Comparison of ENCODE assay signal across 3 cellular contexts in genomic region chr18:31679806-31680793, GRCh38.
TF ChIP-seq lines count a peak whose summit lies in the region.

No MANE protein-coding gene starts in this region.

TF ChIP-seq in SK-N-SH, 30 proteins besides CTCF, POLR2A, EP300 and RAD21:
- no peak for TF ChIP-seq GATA2 (CRISPR knock-in tag; IDR thresholded peaks at IDR 0.05)
- no peak for TF ChIP-seq RCOR1 (IDR thresholded peaks at IDR 0.05; ENCODE audit: low read length)
- no peak for TF ChIP-seq FOXM1 (IDR thresholded peaks at IDR 0.05; ENCODE audit: low read depth)
- no peak for TF ChIP-seq FOXJ3 (CRISPR knock-in tag; IDR thresholded peaks at IDR 0.05)
- no peak for TF ChIP-seq TAF1 (IDR thresholded peaks at IDR 0.05; ENCODE audit: borderline replicate concordance, low read depth, low read length)
- no peak for TF ChIP-seq SMC3 (IDR thresholded peaks at IDR 0.05; ENCODE audit: low read depth, low read length)
- no peak for TF ChIP-seq MAX (IDR thresholded peaks at IDR 0.05; ENCODE audit: low read depth)
- no peak for TF ChIP-seq FOSL2 (IDR thresholded peaks at IDR 0.05; ENCODE audit: borderline replicate concordance, low read depth)

TF ChIP-seq in SK-N-SH treated with all-trans-retinoic acid at 6 μM for 48 hours, 23 proteins besides CTCF, POLR2A, EP300 and RAD21:
- TF ChIP-seq OSR1 (CRISPR knock-in tag; IDR thresholded peaks at IDR 0.05): no peak
- TF ChIP-seq CSRNP3 (CRISPR knock-in tag; IDR thresholded peaks at IDR 0.05): no peak

TF ChIP-seq in GM12878, 131 proteins besides CTCF, POLR2A, EP300 and RAD21:
- TF ChIP-seq TAF1 (IDR thresholded peaks at IDR 0.05; ENCODE audit: borderline replicate concordance, low read depth, low read length) (no peak), NBN (IDR thresholded peaks at IDR 0.05) (no peak), CREM (IDR thresholded peaks at IDR 0.05; ENCODE audit: low read depth) (no peak), RFX5 (IDR thresholded peaks at IDR 0.05; ENCODE audit: low read depth, low read length) (no peak), MYB (IDR thresholded peaks at IDR 0.05; ENCODE audit: borderline replicate concordance, low read depth, low read length) (no peak), SIN3A (IDR thresholded peaks at IDR 0.05; ENCODE audit: low read depth, low read length) (no peak), E4F1 (IDR thresholded peaks at IDR 0.05; ENCODE audit: borderline replicate concordance, partially characterized antibody) (no peak), HDAC2 (IDR thresholded peaks at IDR 0.05) (no peak), ESRRA (IDR thresholded peaks at IDR 0.05; ENCODE audit: low read length) (no peak), BACH1 (IDR thresholded peaks at IDR 0.05; ENCODE audit: borderline replicate concordance) (no peak), HDAC6 (IDR thresholded peaks at IDR 0.05; ENCODE audit: unreplicated experiment) (no peak), SP1 (IDR thresholded peaks at IDR 0.05; ENCODE audit: low read depth, low read length) (no peak)
TF ChIP-seq in GM12878: peak in this region for 0.
